Comparison of ENCODE assay signal across 1 cellular context in genomic region chr17:81422776-81423697, GRCh38.
TF ChIP-seq lines count a peak whose summit lies in the region.

No MANE protein-coding gene starts in this region.

TF ChIP-seq in GM23338, 12 proteins besides CTCF, POLR2A, EP300 and RAD21 (continued from another document):
- TF ChIP-seq REST (IDR thresholded peaks at IDR 0.05; ENCODE audit: unreplicated experiment), result no peak
